In genomic region chr7:55441002-55441401, GRCh38 we compare ENCODE assay signal across 1 cellular context.
TF ChIP-seq lines count a peak whose summit lies in the region.

No MANE protein-coding gene starts in this region.

TF ChIP-seq in SK-N-SH treated with all-trans-retinoic acid at 6 μM for 48 hours, 23 proteins besides CTCF, POLR2A, EP300 and RAD21 (continued from another document):
- TF ChIP-seq BACH2 (CRISPR knock-in tag; IDR thresholded peaks at IDR 0.05; ENCODE audit: borderline replicate concordance) (no peak), ZFP3 (CRISPR knock-in tag; IDR thresholded peaks at IDR 0.05) (no peak), ARNTL (CRISPR knock-in tag; IDR thresholded peaks at IDR 0.05; ENCODE audit: borderline replicate concordance, low read depth) (no peak)
